ENCODE assay signal across 18 cellular contexts in genomic region chr5:129204525-129204924, GRCh38.
DNase-seq lines count a peak whose midpoint lies in the region; ATAC-seq and TF ChIP-seq lines count a peak whose summit lies in the region.
"Had no signal": no experiment of that assay in that cellular context is flagged by ENCODE, and none has a peak within 500 bp of the region (broad histone marks: within the 10 kb centered on the region; RNA-seq: fewer than 3 reads in every experiment).

No MANE protein-coding gene starts in this region.

- H3K4me3 ChIP-seq in fibroblast of the aortic adventitia (ENCODE audit: low read depth, low read length): no peak overlapping the region
- H3K4me3 ChIP-seq: SJSA1 had no signal

- no peak for TF ChIP-seq CTCF in fibroblast of the aortic adventitia (IDR thresholded peaks at IDR 0.05; ENCODE audit: insufficient read depth, low read length)

- peak; percentile 8 for DNase-seq in ELR (ENCODE audit: low read depth)
- DNase-seq in HT1080 (ENCODE audit: low read depth): peak; percentile 22
- peak; percentile 21 for DNase-seq in amniotic epithelial cell (ENCODE audit: low read depth)
- peak; percentile 40 for DNase-seq in fibroblast of the aortic adventitia (ENCODE audit: low read depth)
- DNase-seq in superior temporal gyrus (ENCODE audit: extremely low spot score): no peak
- no peak for DNase-seq in KBM-7
- DNase-seq: Calu3, DMS79 treated with DMSO at 0.1 percent for 48 hours, H7, NCI-H1105 treated with DMSO at 0.1 percent for 48 hours, NCI-H2029, NCI-H446, NCI-H524 treated with DMSO at 0.1 percent for 48 hours, NCI-H774, Right ventricle myocardium superior had no signal

- no peak for ATAC-seq in HG03571 (IDR thresholded peaks at IDR 0.05; ENCODE audit: unreplicated experiment)
- no peak for ATAC-seq in GM21825 (IDR thresholded peaks at IDR 0.05; ENCODE audit: unreplicated experiment)

- in situ Hi-C loops in KBM-7 (cut with MboI; ENCODE audit: low pct_unique_long_range_greater_than_20kb, low sequenced_read_pairs): no loop called here

Comparison
In these comparisons a context has a peak if more than half of its experiments do, and no peak if none do; other contexts are left out.
1. DNase-seq: peak in ELR (single experiment), HT1080 (single experiment), amniotic epithelial cell (single experiment) and fibroblast of the aortic adventitia (single experiment); none in superior temporal gyrus (single experiment) and KBM-7 (single experiment).